In genomic region chr3:159075302-159075701, GRCh38 we compare ENCODE assay signal across 2 cellular contexts.
TF ChIP-seq lines count a peak whose summit lies in the region.

No MANE protein-coding gene starts in this region.

TF ChIP-seq in HepG2, 621 proteins besides CTCF, POLR2A, EP300 and RAD21:
- TF ChIP-seq LBX2 (CRISPR knock-in tag; IDR thresholded peaks at IDR 0.05; ENCODE audit: borderline replicate concordance) (no peak), LCORL (IDR thresholded peaks at IDR 0.05) (no peak), LCORL (CRISPR knock-in tag; IDR thresholded peaks at IDR 0.05) (no peak), ZBTB14 (CRISPR knock-in tag; IDR thresholded peaks at IDR 0.05) (no peak), ZNF124 (CRISPR knock-in tag; IDR thresholded peaks at IDR 0.05) (no peak), ZNF550 (CRISPR knock-in tag; IDR thresholded peaks at IDR 0.05; ENCODE audit: borderline replicate concordance) (no peak), ZNF878 (CRISPR knock-in tag; IDR thresholded peaks at IDR 0.05) (no peak), ARNT (IDR thresholded peaks at IDR 0.05) (no peak), EEA1 (CRISPR knock-in tag; IDR thresholded peaks at IDR 0.05; ENCODE audit: borderline replicate concordance) (no peak), ZNF333 (CRISPR knock-in tag; IDR thresholded peaks at IDR 0.05; ENCODE audit: borderline replicate concordance) (no peak)

TF ChIP-seq in SK-N-SH, 30 proteins besides CTCF, POLR2A, EP300 and RAD21:
- TF ChIP-seq MEF2A (IDR thresholded peaks at IDR 0.05; ENCODE audit: borderline replicate concordance, low read depth) (no peak), GATA2 (CRISPR knock-in tag; IDR thresholded peaks at IDR 0.05) (peak; percentile 17; the same call in 1 of the 2 replicates)
TF ChIP-seq in SK-N-SH: peak in this region for 1.
